In the genomic region with DNA sequence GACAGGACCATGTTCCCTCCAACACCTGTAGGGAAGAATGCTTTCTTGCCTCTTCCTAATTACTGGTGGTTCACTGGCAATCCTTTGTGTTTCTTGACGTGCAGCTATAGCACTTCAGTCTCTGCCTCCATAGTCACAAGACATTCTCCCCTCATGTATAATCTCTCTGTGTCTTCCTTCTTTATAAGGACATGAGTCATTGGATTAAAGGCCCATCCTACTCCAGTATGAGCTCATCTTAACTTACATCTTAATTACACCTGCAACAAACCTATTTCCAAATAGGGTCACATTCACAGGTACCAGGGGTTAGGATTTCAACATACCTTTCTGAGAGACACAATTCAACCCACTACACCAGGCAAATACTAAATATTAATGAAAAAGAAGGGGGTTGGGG, we compare ENCODE assay signal across 19 cellular contexts.
"Had no signal": no experiment of that assay in that cellular context is flagged by ENCODE, and none has a peak within 500 bp of the region (broad histone marks: within the 10 kb centered on the region; RNA-seq: fewer than 3 reads in every experiment).

No MANE protein-coding gene starts in this region.

- H3K4me3 Mint-ChIP-seq: activated CD4-positive, alpha-beta T cell treated with anti-CD3 and anti-CD28 coated beads, Interleukin-2, amount 10 ng/mL, durations not matched to agents 7 days and 5 days; activated CD8-positive, alpha-beta T cell treated with anti-CD3 and anti-CD28 coated beads for 36 hours; activated naive CD8-positive, alpha-beta T cell; naive B cell; neural crest cell; stimulated activated memory B cell treated with anti-CD40 and anti-IgM and Interleukin-4, amounts not matched to agents 10 μg/mL and 1 μg/mL and 100 μg/mL, for 72 hours; T-helper 17 cell had no signal

- FAIRE-seq: astrocyte, urothelium cell line had no signal

- DNase-seq: activated CD4-positive, alpha-beta T cell treated with anti-CD3 and anti-CD28 coated beads, Interleukin-2, amount 10 ng/mL, durations not matched to agents 7 days and 5 days; activated CD8-positive, alpha-beta T cell treated with anti-CD3 and anti-CD28 coated beads for 36 hours; activated naive CD4-positive, alpha-beta T cell; activated T-cell treated with anti-CD3 and anti-CD28 coated beads, Interleukin-2, amount 50 U/mL, for 1 hour; adrenal gland; cortex of kidney; foreskin melanocyte; left lung; naive B cell; occipital lobe; right lobe of liver; T-helper 17 cell; transverse colon had no signal

- H3K27me3 Mint-ChIP-seq: activated CD4-positive, alpha-beta T cell treated with anti-CD3 and anti-CD28 coated beads, Interleukin-2, amount 10 ng/mL, durations not matched to agents 7 days and 5 days; activated CD8-positive, alpha-beta T cell treated with anti-CD3 and anti-CD28 coated beads for 36 hours; activated naive CD8-positive, alpha-beta T cell; naive B cell; stimulated activated memory B cell treated with anti-CD40 and anti-IgM and Interleukin-4, amounts not matched to agents 10 μg/mL and 1 μg/mL and 100 μg/mL, for 72 hours; T-helper 17 cell had no signal

- H3K27ac Mint-ChIP-seq: activated CD4-positive, alpha-beta T cell treated with anti-CD3 and anti-CD28 coated beads, Interleukin-2, amount 10 ng/mL, durations not matched to agents 7 days and 5 days; activated CD8-positive, alpha-beta T cell treated with anti-CD3 and anti-CD28 coated beads for 36 hours; activated naive CD8-positive, alpha-beta T cell; stimulated activated memory B cell treated with anti-CD40 and anti-IgM and Interleukin-4, amounts not matched to agents 10 μg/mL and 1 μg/mL and 100 μg/mL, for 72 hours; T-helper 17 cell had no signal

- ATAC-seq: activated CD4-positive, CD25-positive, alpha-beta regulatory T cell treated with anti-CD3 and anti-CD28 coated beads, Interleukin-2, amount 50 U/mL, for 24 hours; activated CD8-positive, alpha-beta T cell treated with anti-CD3 and anti-CD28 coated beads for 36 hours; left lung; right lobe of liver; stimulated activated memory B cell treated with anti-CD40 and anti-IgM and Interleukin-4, amounts not matched to agents 10 μg/mL and 1 μg/mL and 100 μg/mL, for 72 hours; T-helper 17 cell had no signal

- H3K9me3 Mint-ChIP-seq: activated CD4-positive, alpha-beta T cell treated with anti-CD3 and anti-CD28 coated beads, Interleukin-2, amount 10 ng/mL, durations not matched to agents 7 days and 5 days; stimulated activated memory B cell treated with anti-CD40 and anti-IgM and Interleukin-4, amounts not matched to agents 10 μg/mL and 1 μg/mL and 100 μg/mL, for 72 hours had no signal

- H3K4me1 Mint-ChIP-seq: naive B cell; neural crest cell; stimulated activated memory B cell treated with anti-CD40 and anti-IgM and Interleukin-4, amounts not matched to agents 10 μg/mL and 1 μg/mL and 100 μg/mL, for 72 hours had no signal
